Comparison of ENCODE assay signal across 24 cellular contexts in the genomic region with DNA sequence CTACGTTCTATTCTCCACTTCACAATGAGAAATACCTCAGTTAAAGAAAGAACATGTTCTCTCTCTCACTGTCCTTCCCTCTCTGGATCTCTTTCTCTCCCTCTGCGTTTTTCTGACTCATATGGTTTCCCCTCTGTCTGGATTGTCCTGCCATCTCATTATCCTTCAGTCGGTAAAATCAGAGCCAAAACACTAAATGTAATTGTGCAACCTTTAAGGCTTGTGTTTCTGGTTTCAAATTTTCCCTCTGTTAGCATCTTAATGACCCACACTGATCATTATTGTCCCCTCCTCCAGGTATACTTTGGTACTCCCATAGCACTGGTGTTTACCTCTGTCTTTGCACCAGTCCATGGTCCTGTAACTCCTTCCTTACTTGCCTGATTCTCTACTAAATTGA.
"Had no signal": no experiment of that assay in that cellular context is flagged by ENCODE, and none has a peak within 500 bp of the region (broad histone marks: within the 10 kb centered on the region; RNA-seq: fewer than 3 reads in every experiment).

No MANE protein-coding gene starts in this region.

- H3K9me3 Mint-ChIP-seq: dendritic cell treated with granulocyte-macrophage colony-stimulating factor and Interleukin-4, amounts not matched to agents 40 ng/mL and 50 ng/mL, for 4 days; memory B cell; stimulated activated naive CD8-positive, alpha-beta T cell treated with anti-CD3 and anti-CD28 coated beads, Interleukin-15, amount 100 ng/mL, for 72 hours had no signal

- H3K27me3 ChIP-seq: colonic mucosa, right lobe of liver, suprapubic skin, transverse colon, upper lobe of right lung, vagina had no signal

- H3K4me1 Mint-ChIP-seq: memory B cell; natural killer cell; stimulated activated naive CD8-positive, alpha-beta T cell treated with anti-CD3 and anti-CD28 coated beads, Interleukin-15, amount 100 ng/mL, for 72 hours had no signal

- H3K27me3 Mint-ChIP-seq: dendritic cell treated with granulocyte-macrophage colony-stimulating factor and Interleukin-4, amounts not matched to agents 40 ng/mL and 50 ng/mL, for 4 days; memory B cell; stimulated activated naive CD8-positive, alpha-beta T cell treated with anti-CD3 and anti-CD28 coated beads, Interleukin-15, amount 100 ng/mL, for 72 hours had no signal

- H3K4me3 ChIP-seq: colonic mucosa, lower lobe of right lung, pancreas, right lobe of liver, suprapubic skin, transverse colon, upper lobe of right lung, vagina had no signal

- H3K9me3 ChIP-seq: colonic mucosa, lower lobe of right lung, pancreas, right lobe of liver, suprapubic skin, transverse colon, upper lobe of right lung, vagina had no signal

- H3K4me1 ChIP-seq: colonic mucosa, lower lobe of right lung, pancreas, right lobe of liver, suprapubic skin, transverse colon, upper lobe of right lung, vagina had no signal

- H3K36me3 ChIP-seq: colonic mucosa, lower lobe of right lung, pancreas, right lobe of liver, suprapubic skin, transverse colon, upper lobe of right lung, vagina had no signal

- H3K4me3 Mint-ChIP-seq: dendritic cell treated with granulocyte-macrophage colony-stimulating factor and Interleukin-4, amounts not matched to agents 40 ng/mL and 50 ng/mL, for 4 days; memory B cell; natural killer cell; stimulated activated naive CD8-positive, alpha-beta T cell treated with anti-CD3 and anti-CD28 coated beads, Interleukin-15, amount 100 ng/mL, for 72 hours had no signal

- DNase-seq: colonic mucosa; effector memory CD4-positive, alpha-beta T cell; erythroblast; head of caudate nucleus; left ventricle myocardium superior; lower lobe of right lung; natural killer cell; pancreas; right lobe of liver; small intestine; stimulated activated CD4-positive, alpha-beta T cell treated with anti-CD3 and anti-CD28 coated beads, Interleukin-15, amount 100 ng/mL, for 24 hours; stimulated activated CD4-positive, alpha-beta T cell treated with anti-CD3 and anti-CD28 coated beads, Interleukin-4, amount 100 ng/mL, for 1 hour; stimulated activated CD8-positive, alpha-beta memory T cell treated with anti-CD3 and anti-CD28 coated beads, Interleukin-4, amount 100 ng/mL, for 48 hours; stimulated activated naive CD4-positive, alpha-beta T cell; stimulated activated naive CD8-positive, alpha-beta T cell treated with anti-CD3 and anti-CD28 coated beads, Interleukin-15, amount 100 ng/mL, for 72 hours; transverse colon; upper lobe of right lung had no signal

- FAIRE-seq: endothelial cell of umbilical vein, frontal cortex, keratinocyte, pancreas, small intestine had no signal

- H3K36me3 Mint-ChIP-seq: memory B cell had no signal

- ATAC-seq: left ventricle myocardium superior; lower lobe of right lung; natural killer cell; pancreas; right lobe of liver; stimulated activated naive CD8-positive, alpha-beta T cell treated with anti-CD3 and anti-CD28 coated beads, Interleukin-15, amount 100 ng/mL, for 72 hours; upper lobe of right lung had no signal

- H3K27ac ChIP-seq: colonic mucosa, lower lobe of right lung, pancreas, right lobe of liver, suprapubic skin, transverse colon, upper lobe of right lung, vagina had no signal

- H3K27ac Mint-ChIP-seq: dendritic cell treated with granulocyte-macrophage colony-stimulating factor and Interleukin-4, amounts not matched to agents 40 ng/mL and 50 ng/mL, for 4 days; memory B cell; natural killer cell; stimulated activated naive CD8-positive, alpha-beta T cell treated with anti-CD3 and anti-CD28 coated beads, Interleukin-15, amount 100 ng/mL, for 72 hours had no signal
